Comparison of ENCODE assay signal across 10 cellular contexts in the genomic region with DNA sequence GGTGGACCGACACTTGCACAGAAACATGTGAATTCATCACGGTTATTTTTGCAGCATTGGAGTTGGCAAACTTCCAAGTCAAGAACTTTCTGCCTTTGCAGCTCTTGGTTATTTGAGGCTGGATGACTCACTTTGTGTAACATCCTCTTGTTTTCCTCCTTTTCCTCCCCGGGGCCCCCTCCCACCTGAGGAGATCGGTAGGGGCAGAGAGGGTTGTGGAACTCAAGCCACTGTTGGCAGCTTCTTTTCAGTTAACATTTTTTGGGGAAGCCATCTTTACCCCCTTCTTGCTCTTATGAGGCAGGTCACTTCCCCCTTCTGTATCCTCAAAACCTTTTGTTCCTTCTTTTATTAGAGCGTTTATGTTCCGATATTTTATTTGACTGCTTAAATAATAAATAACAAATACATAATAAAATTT. TPM values are rescaled to one million over a fixed set of nuclear protein-coding genes. Genes with fewer than 3 reads are reported as not detected.
DNase-seq lines count a peak whose midpoint lies in the region; ATAC-seq and TF ChIP-seq lines count a peak whose summit lies in the region.
"Had no signal": no experiment of that assay in that cellular context is flagged by ENCODE, and none has a peak within 500 bp of the region (broad histone marks: within the 10 kb centered on the region; RNA-seq: fewer than 3 reads in every experiment).

No MANE protein-coding gene starts in this region.

- peak; percentile 49 for DNase-seq in AG10803 (ENCODE audit: low read depth)
- peak; percentile 3 for DNase-seq in HT-29 (ENCODE audit: low spot score)
- DNase-seq in astrocyte of the hippocampus (ENCODE audit: low read depth, low spot score) = peak; percentile 79
- peak; percentile 78 for DNase-seq in kidney glomerular epithelial cell (lab: John Stamatoyannopoulos, UW)
- DNase-seq in midbrain (lab: John Stamatoyannopoulos, UW) = no peak
- DNase-seq in type B pancreatic cell (ENCODE audit: extremely low spot score, unreplicated experiment) = no peak
- DNase-seq: NCI-H1105 treated with DMSO at 0.1 percent for 48 hours, SHP77 treated with DMSO at 0.1 percent for 48 hours had no signal

- H3K27me3 Mint-ChIP-seq in type B pancreatic cell = no peaks in the 10 kb centered on the region

- no peak overlapping the region for H3K4me3 ChIP-seq in AG10803 (ENCODE audit: low read length)

- H3K36me3 Mint-ChIP-seq in type B pancreatic cell = peaks cover 19% of the 10 kb centered on the region

- H3K9me3 Mint-ChIP-seq in type B pancreatic cell = peaks cover 15% of the 10 kb centered on the region

- no peak for ATAC-seq in GM21515 (IDR thresholded peaks at IDR 0.05; ENCODE audit: unreplicated experiment)
- no peak for ATAC-seq in GM21786 (IDR thresholded peaks at IDR 0.05; ENCODE audit: unreplicated experiment)

- H3K4me1 Mint-ChIP-seq in type B pancreatic cell (ENCODE audit: unreplicated experiment) = peaks cover 30% of the 10 kb centered on the region

- H3K4me3 Mint-ChIP-seq in type B pancreatic cell = no peak overlapping the region

- no peak for TF ChIP-seq CTCF in AG10803 (conservative IDR thresholded peaks at IDR 0.05; ENCODE audit: low read length)
- TF ChIP-seq CTCF in type B pancreatic cell (conservative IDR thresholded peaks at IDR 0.05) = no peak

- H3K27ac Mint-ChIP-seq in type B pancreatic cell = no peak overlapping the region

RNA-seq across cellular contexts. Expression of a gene that starts 48.6 kb away (rescaled TPM):
- total RNA-seq in HT-29 (2014; rRNA removed; shearing (Covaris generic)) = 26.9 and 29.2 TPM in 2 replicates
- total RNA-seq in type B pancreatic cell (ENCODE audit: low replicate concordance) = 97.3 and 111 TPM in 2 replicates

Comparison
In these comparisons a context has a peak if more than half of its experiments do, and no peak if none do; other contexts are left out.
1. DNase-seq: peak in AG10803 (single experiment), HT-29 (single experiment), astrocyte of the hippocampus (single experiment) and kidney glomerular epithelial cell (single experiment); none in midbrain (single experiment) and type B pancreatic cell (single experiment).